8 cellular contexts compared by ENCODE assay signal in genomic region chr9:97803167-97804058, GRCh38. TPM values are rescaled to one million over a fixed set of nuclear protein-coding genes. Genes with fewer than 3 reads are reported as not detected.
DNase-seq lines count a peak whose midpoint lies in the region; ATAC-seq and TF ChIP-seq lines count a peak whose summit lies in the region.

No MANE protein-coding gene starts in this region.

- TF ChIP-seq POLR2A in breast epithelium (IDR thresholded peaks at IDR 0.05) (no peak), spleen (IDR thresholded peaks at IDR 0.05) (no peak)

- H3K4me3 ChIP-seq in GM12875 (ENCODE audit: low read depth, low read length) (peak overlapping the region; percentile 59), breast epithelium (peak overlapping the region; percentile 38 to 65 (median 59)), spleen (peak overlapping the region; percentile 42 to 77 (median 54))

- H3K9me3 ChIP-seq in breast epithelium (no peaks in the 10 kb centered on the region), spleen (no peaks in the 10 kb centered on the region)

- intact Hi-C loops in breast epithelium (cut with DNase I; ENCODE audit: low total_unique reads) (no loop called here), spleen (cut with DNase I; ENCODE audit: low total_unique reads) (no loop called here)

- no peak for TF ChIP-seq CTCF in GM12875 (IDR thresholded peaks at IDR 0.05; ENCODE audit: borderline replicate concordance, insufficient read depth, low read depth, low read length)
- TF ChIP-seq CTCF in VCaP (conservative IDR thresholded peaks at IDR 0.05): peak; percentile 45
- peak in 2 of 3 donors; percentile 7 to 13 for TF ChIP-seq CTCF in breast epithelium (IDR thresholded peaks at IDR 0.05)
- TF ChIP-seq CTCF in spleen (IDR thresholded peaks at IDR 0.05 in 8 of 11, conservative IDR thresholded peaks at IDR 0.05 in 3 of 11): peak in 3 of 11 experiments; percentile 42 to 56 (median 55)

- peak; percentile 89 for ATAC-seq in HG02642 (IDR thresholded peaks at IDR 0.05; ENCODE audit: poor library complexity, unreplicated experiment)

- peak overlapping the region; percentile 80 for H3K27ac ChIP-seq in VCaP
- H3K27ac ChIP-seq in breast epithelium: peak overlapping the region; percentile 64 to 74
- peak overlapping the region in 2 of 8 donors; percentile 25 to 72 for H3K27ac ChIP-seq in spleen

- DNase-seq in NCI-H1930 (lab: John Stamatoyannopoulos, UW) (peak; percentile 73 to 83), breast epithelium (ENCODE audit: low spot score in 2 of 2) (peak; percentile 83 to 87), inferior parietal cortex (ENCODE audit: extremely low spot score) (peak; percentile 51), spleen (peak; percentile 94), amniotic stem cell (lab: John Stamatoyannopoulos, UW) (no peak)

- H3K36me3 ChIP-seq in breast epithelium: no peaks in the 10 kb centered on the region
- H3K36me3 ChIP-seq in spleen: no peaks in the 10 kb centered on the region

- H3K4me1 ChIP-seq in breast epithelium (no peaks in the 10 kb centered on the region), spleen (peaks cover 0 to 15% (median 12%) of the 10 kb centered on the region in 6 donors)

- H3K27me3 ChIP-seq in breast epithelium (no peaks in the 10 kb centered on the region), spleen (replicated peaks in 1 of 7) (peaks cover 0 to 84% (median 20%) of the 10 kb centered on the region in 7 donors)

- 2 to 4% (median 3%) methylated on average over 29 to 75 of the region's 75 CpGs for WGBS in spleen, 5 donors

RNA-seq across cellular contexts. Expression of gene FOXE1, which starts 49.6 kb away (rescaled TPM):
- not detected for total RNA-seq in breast epithelium
- not detected for total RNA-seq in spleen
- polyA plus RNA-seq in spleen: under 1 TPM; 0.02 to 0.04 (median 0.03) TPM
